Comparison of ENCODE assay signal across 9 cellular contexts in the genomic region with DNA sequence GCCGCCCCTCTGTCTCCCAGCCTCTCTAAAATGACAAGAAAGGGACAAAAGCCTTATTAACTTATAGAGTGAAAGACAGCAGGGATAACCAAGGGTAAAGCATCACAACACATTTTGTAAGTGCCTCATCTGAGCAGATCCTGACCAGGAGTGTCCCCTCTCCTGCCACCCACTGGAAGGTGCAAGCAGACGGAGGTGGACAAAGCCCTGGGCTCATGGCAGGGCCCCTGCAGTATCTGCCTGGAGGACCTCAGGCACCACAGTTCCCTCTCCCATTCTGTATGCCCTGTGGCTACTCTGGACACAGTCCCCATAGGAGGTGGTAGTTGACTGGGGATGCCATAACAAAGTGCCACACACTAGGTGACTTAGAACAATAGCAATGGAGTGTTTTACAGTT.
"Had no signal": no experiment of that assay in that cellular context is flagged by ENCODE, and none has a peak within 500 bp of the region (broad histone marks: within the 10 kb centered on the region; RNA-seq: fewer than 3 reads in every experiment).

No MANE protein-coding gene starts in this region.

- H3K27ac Mint-ChIP-seq: activated CD4-positive, alpha-beta memory T cell treated with anti-CD3 and anti-CD28 coated beads, Interleukin-2, amount 10 ng/mL, durations not matched to agents 7 days and 5 days; activated naive CD4-positive, alpha-beta T cell treated with anti-CD3 and anti-CD28 coated beads for 36 hours; T-helper 1 cell treated with Interleukin-12 subunit alpha and Interleukin-12 subunit beta and Interleukin-4 antibody, amounts not matched to agents 30 μg/mL and 1 μg/mL, for 36 hours had no signal

- H3K9me3 ChIP-seq: breast epithelium, SK-N-SH, transverse colon had no signal

- H3K4me3 Mint-ChIP-seq: activated CD4-positive, alpha-beta memory T cell treated with anti-CD3 and anti-CD28 coated beads, Interleukin-2, amount 10 ng/mL, durations not matched to agents 7 days and 5 days; activated naive CD4-positive, alpha-beta T cell treated with anti-CD3 and anti-CD28 coated beads for 36 hours; T-helper 1 cell treated with Interleukin-12 subunit alpha and Interleukin-12 subunit beta and Interleukin-4 antibody, amounts not matched to agents 30 μg/mL and 1 μg/mL, for 36 hours had no signal

- H3K9ac ChIP-seq: SK-N-SH had no signal

- H3K27me3 ChIP-seq: breast epithelium, hepatocyte, transverse colon had no signal

- H3K4me1 ChIP-seq: breast epithelium had no signal

- H3K4me3 ChIP-seq: breast epithelium, hepatocyte, transverse colon had no signal

- DNase-seq: dermis blood vessel endothelial cell, erythroblast, SK-N-SH, transverse colon had no signal

- H3K27ac ChIP-seq: breast epithelium, hepatocyte, transverse colon had no signal

- H3K9me3 Mint-ChIP-seq: activated CD4-positive, alpha-beta memory T cell treated with anti-CD3 and anti-CD28 coated beads, Interleukin-2, amount 10 ng/mL, durations not matched to agents 7 days and 5 days; activated naive CD4-positive, alpha-beta T cell treated with anti-CD3 and anti-CD28 coated beads for 36 hours; T-helper 1 cell treated with Interleukin-12 subunit alpha and Interleukin-12 subunit beta and Interleukin-4 antibody, amounts not matched to agents 30 μg/mL and 1 μg/mL, for 36 hours had no signal

- H3K36me3 ChIP-seq: breast epithelium, transverse colon had no signal
